8 cellular contexts compared by ENCODE assay signal in the genomic region with DNA sequence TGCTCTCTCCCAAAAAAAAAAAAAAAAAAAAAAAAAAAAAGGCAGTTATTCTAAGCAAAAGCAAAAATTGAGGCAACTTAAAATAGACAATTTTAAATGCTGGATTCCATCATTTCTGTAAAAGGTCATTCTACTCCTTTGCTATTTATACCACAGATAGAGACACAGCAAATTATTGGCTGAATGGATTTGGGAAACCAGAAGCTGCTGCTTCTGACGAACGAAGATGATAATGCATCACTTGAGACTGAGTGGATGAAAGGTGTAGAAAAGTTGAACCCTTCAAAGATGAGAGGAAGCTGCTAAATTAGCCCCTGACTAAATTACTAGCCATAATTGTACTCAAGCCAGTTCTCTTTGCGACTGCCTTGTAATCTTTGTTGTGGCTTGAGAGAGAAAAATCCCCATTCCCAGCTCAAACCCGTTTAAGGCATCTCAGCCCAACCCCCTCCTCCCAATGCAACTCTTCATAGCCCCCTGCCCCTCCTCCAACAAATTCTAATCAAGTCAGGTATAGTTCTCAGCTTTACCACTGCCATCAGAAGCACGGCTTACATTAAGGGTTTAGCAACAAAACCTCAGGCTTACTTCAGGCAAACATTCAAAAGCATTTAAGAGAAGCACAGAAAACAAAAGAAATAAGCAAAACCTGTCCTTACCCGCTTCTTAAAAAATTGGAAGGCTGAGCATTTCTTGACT. TPM values are rescaled to one million over a fixed set of nuclear protein-coding genes. Genes with fewer than 3 reads are reported as not detected.
DNase-seq lines count a peak whose midpoint lies in the region; ATAC-seq, FAIRE-seq and TF ChIP-seq lines count a peak whose summit lies in the region.

No MANE protein-coding gene starts in this region.

- no peak overlapping the region for H2AFZ ChIP-seq in GM12878 (ENCODE audit: control insufficient read depth, low read depth, low read length)

- H3K36me3 ChIP-seq in heart right ventricle (no peaks in the 10 kb centered on the region), GM12878 (ENCODE audit: control insufficient read depth in 2 of 2, insufficient read depth in 2 of 2, low read length in 1 of 2) (no peaks in the 10 kb centered on the region), upper lobe of right lung (no peaks in the 10 kb centered on the region)

- ATAC-seq in heart right ventricle, result peak in 4 of 8 donors; percentile 50 to 71 (median 57)
- no peak for ATAC-seq in Right ventricle myocardium inferior
- ATAC-seq in GM12878, result no peak
- no peak for ATAC-seq in upper lobe of right lung
- no peak for ATAC-seq in GM21576 (IDR thresholded peaks at IDR 0.05; ENCODE audit: unreplicated experiment)
- no peak for ATAC-seq in foreskin keratinocyte

- no peak overlapping the region for H3K9ac ChIP-seq in GM12878 (ENCODE audit: control insufficient read depth, insufficient read depth, low read length)

- in situ Hi-C loops in GM12878 (cut with MboI), result no loop called here

- H3K9me3 ChIP-seq in heart right ventricle (peaks cover 0 to 7% (median 0%) of the 10 kb centered on the region in 11 donors), GM12878 (replicated peaks; ENCODE audit: control insufficient read depth, insufficient read depth, low read length) (peaks cover 5% of the 10 kb centered on the region; the same call in 1 of the 3 replicates), upper lobe of right lung (no peaks in the 10 kb centered on the region)

- RAD21 ChIA-PET in GM12878 (lab: Charles Lee; ENCODE audit: unreplicated experiment), result interaction anchor here (1.7 kb wide), 1 partner anchor 29 kb away, joined by 4 read pairs; no protein-coding TSS in a partner anchor

- TF ChIP-seq POLR2A in GM12878 (IDR thresholded peaks at IDR 0.05; ENCODE audit: low read depth, low read length), result no peak

- intact Hi-C loops in heart right ventricle (cut with DNase I), result loop anchor here in 1 of 10 donors (10.0 kb wide), 1 partner anchor 132 kb away; no protein-coding TSS in a partner anchor
- intact Hi-C loops in Right ventricle myocardium inferior (cut with DNase I), result loop anchor here (10.0 kb wide), 1 partner anchor 132 kb away; no protein-coding TSS in a partner anchor
- intact Hi-C loops in GM12878 (cut with micrococcal nuclease; ENCODE audit: unreplicated experiment), result no loop called here
- intact Hi-C loops in upper lobe of right lung (cut with DNase I), result no loop called here
- intact Hi-C loops in posterior cingulate gyrus (cut with DNase I), result loop anchor here (2.0 to 10.0 kb wide), 3 partner anchors 142 to 318 kb away; no protein-coding TSS in a partner anchor

- TF ChIP-seq CTCF in heart right ventricle (IDR thresholded peaks at IDR 0.05) (no peak), GM12878 (IDR thresholded peaks at IDR 0.05 in 2 of 3, conservative IDR thresholded peaks at IDR 0.05 in 1 of 3; ENCODE audit: control insufficient read depth in 2 of 3, extremely low read depth in 1 of 3, insufficient read depth in 1 of 3, low read depth in 3 of 3, low read length in 3 of 3) (no peak), upper lobe of right lung (IDR thresholded peaks at IDR 0.05) (no peak), foreskin keratinocyte (conservative IDR thresholded peaks at IDR 0.05) (no peak)

- no peaks in the 10 kb centered on the region for H3K79me2 ChIP-seq in GM12878 (ENCODE audit: control insufficient read depth, insufficient read depth, low read length)

- no peak for TF ChIP-seq EP300 in GM12878 (IDR thresholded peaks at IDR 0.05; ENCODE audit: borderline replicate concordance in 1 of 2, control insufficient read depth in 1 of 2, low read depth in 2 of 2, low read length in 2 of 2)

- TF ChIP-seq RAD21 in GM12878 (IDR thresholded peaks at IDR 0.05; ENCODE audit: insufficient read depth, low read depth, low read length), result no peak

- FAIRE-seq in GM12878 (lab: Jason Lieb, UNC), result no peak

- WGBS in heart right ventricle, 2 donors, result 42 to 57% methylated on average over 6 of the region's 6 CpGs
- WGBS in GM12878 (ENCODE audit: insufficient coverage, insufficient replicate concordance, low lambda C conversion rate, missing lambda C conversion rate), result 23% methylated on average over 6 of the region's 6 CpGs

- POLR2A ChIA-PET in GM12878 (lab: Charles Lee), result no interaction called here

- SMC1A ChIA-PET in GM12878 (lab: Charles Lee; ENCODE audit: uncharacterized antibody, unreplicated experiment), result interaction anchor here (0.6 to 2.1 kb wide), 3 partner anchors 11 to 333 kb away, joined by 3 to 5 read pairs (median 3); no protein-coding TSS in a partner anchor

- H3K27me3 ChIP-seq in heart right ventricle (peaks cover 0 to 25% (median 3%) of the 10 kb centered on the region in 7 donors), GM12878 (replicated peaks in 1 of 2; ENCODE audit: control insufficient read depth in 2 of 2, insufficient read depth in 2 of 2, low read length in 1 of 2) (peaks cover 4 to 13% of the 10 kb centered on the region in 2 experiments), upper lobe of right lung (peaks cover 9% of the 10 kb centered on the region), foreskin keratinocyte (no peaks in the 10 kb centered on the region)

- H3K27ac ChIP-seq in heart right ventricle (peak overlapping the region in 7 of 10 donors; percentile 1 to 67 (median 57)), GM12878 (ENCODE audit: control insufficient read depth, insufficient read depth) (no peak overlapping the region), upper lobe of right lung (no peak overlapping the region), foreskin keratinocyte (no peak overlapping the region)

- H3K4me3 ChIP-seq in heart right ventricle (peak overlapping the region; percentile 1 to 74 (median 64)), GM12878 (peak overlapping the region; percentile 62; the same call in 1 of the 2 replicates), upper lobe of right lung (peak overlapping the region; percentile 55)

- H4K20me1 ChIP-seq in GM12878 (ENCODE audit: control insufficient read depth, insufficient read depth), result no peaks in the 10 kb centered on the region

- peak overlapping the region; percentile 79 for H3K4me2 ChIP-seq in GM12878 (ENCODE audit: control insufficient read depth, insufficient read depth)

- peaks cover 0 to 23% (median 14%) of the 10 kb centered on the region in 9 donors for H3K4me1 ChIP-seq in heart right ventricle
- H3K4me1 ChIP-seq in GM12878 (ENCODE audit: control insufficient read depth, insufficient read depth, low read length), result no peaks in the 10 kb centered on the region
- H3K4me1 ChIP-seq in upper lobe of right lung, result no peaks in the 10 kb centered on the region
- H3K4me1 ChIP-seq in foreskin keratinocyte, result peaks cover 5% of the 10 kb centered on the region

- DNase-seq in heart right ventricle, result no peak
- DNase-seq in Right ventricle myocardium inferior (ENCODE audit: missing footprints), result no peak
- no peak for DNase-seq in GM12878 (ENCODE audit: low read depth, low spot score)
- DNase-seq in medulla oblongata (ENCODE audit: extremely low spot score), result peak; percentile 64
- no peak for DNase-seq in upper lobe of right lung
- DNase-seq in posterior cingulate gyrus, result no peak
- DNase-seq in foreskin keratinocyte, result no peak

- CTCF ChIA-PET in GM12878 (lab: Yijun Ruan, JAX), result no interaction called here

- no TSS peak for BruUV-seq in GM12878 (replicated peaks; lab: Mats Ljungman, UMichigan)

TF ChIP-seq in GM12878, 131 proteins besides CTCF, POLR2A, EP300 and RAD21:
- 0 out of 2 replicates have a peak, but pooled peaks have one; percentile 3 for TF ChIP-seq RUNX3 (IDR thresholded peaks at IDR 0.05; ENCODE audit: low read length)
- no peak for TF ChIP-seq IKZF2 (IDR thresholded peaks at IDR 0.05)

RNA-seq across cellular contexts. Expression of a gene that starts 1.0 kb away (rescaled TPM):
- total RNA-seq in heart right ventricle (100 to 1,000 TPM in 1 of 10 donors, 10 to 100 TPM in 9; 22.5 to 140 (median 39.6) TPM), Right ventricle myocardium inferior (28.1 TPM), GM12878 (2014; rRNA removed) (3.9 and 4.0 TPM in 2 replicates), GM12878 (2014; rRNA removed; fragmentation: Illumina TruSeq; extraction: Trizol) (1.5 and 2.4 TPM in 2 replicates), GM12878 (2021) (3.2 and 4.0 TPM in 2 replicates), upper lobe of right lung (204 TPM), foreskin keratinocyte (83.9 and 85.2 TPM in 2 replicates)
- polyA plus RNA-seq in heart right ventricle (10 to 100 TPM; 42.8 to 48.4 TPM), GM12878 (2011; rRNA removed) (0.48 and 0.62 TPM in 2 replicates), GM12878 (2014; fragmentation: Illumina TruSeq; extraction: Trizol) (2.2 and 2.7 TPM in 2 replicates), GM12878 (2014; fragmentation: Nextera tagmentation; extraction: Ambion mirVana) (1 to 10 TPM; 2.0 to 3.1 TPM), GM12878 (2014; rRNA removed) (1.7 and 2.7 TPM in 2 replicates), GM12878 (2016; fragmentation: Nextera tagmentation; extraction: Ambion mirVana) (1 to 10 TPM; 3.3 to 5.1 TPM), foreskin keratinocyte (37.5 and 43.9 TPM in 2 replicates)
- total RNA-seq in GM12878 (2013; cell fraction: nucleolus; rRNA removed), result 3.2 and 4.1 TPM in 2 replicates
- polyA plus RNA-seq in GM12878 (2011; ENCODE audit: low read depth), result 6.0 TPM
- 0.67 and 1.2 TPM in 2 replicates for polyA plus RNA-seq in GM12878 (2011; cell fraction: cytosol; rRNA removed)
- polyA plus RNA-seq in GM12878 (2011; cell fraction: nucleus; rRNA removed), result 2.4 and 3.2 TPM in 2 replicates
- polyA plus RNA-seq in GM12878 (2012), result 8.5 and 10.3 TPM in 2 replicates
- polyA minus RNA-seq in GM12878 (2011; rRNA and poly(A)+ RNA removed), result 1.8 and 2.5 TPM in 2 replicates
- polyA minus RNA-seq in GM12878 (2011; cell fraction: cytosol; rRNA and poly(A)+ RNA removed), result 9.2 and 12.8 TPM in 2 replicates
- 3.7 and 8.0 TPM in 2 replicates for polyA minus RNA-seq in GM12878 (2011; cell fraction: nucleus; rRNA and poly(A)+ RNA removed)

Comparison
In these comparisons a context has a peak if more than half of its experiments do, and no peak if none do; other contexts are left out.
1. H3K27ac ChIP-seq: peak in heart right ventricle (7 of 10); none in GM12878 (single experiment), upper lobe of right lung (single experiment) and foreskin keratinocyte (single experiment).
2. intact Hi-C loops: an anchor here in Right ventricle myocardium inferior (10.0 kb wide) and posterior cingulate gyrus (2.0 to 10.0 kb wide); none called in GM12878 and upper lobe of right lung.
3. Peak in every context shown above with its lines, with median percentiles within 50 percentile points of each other: H3K4me3 ChIP-seq.